Comparison of ENCODE assay signal across 16 cellular contexts in genomic region chr5:66518052-66518451, GRCh38.
DNase-seq lines count a peak whose midpoint lies in the region; ATAC-seq and TF ChIP-seq lines count a peak whose summit lies in the region.
"Had no signal": no experiment of that assay in that cellular context is flagged by ENCODE, and none has a peak within 500 bp of the region (broad histone marks: within the 10 kb centered on the region; RNA-seq: fewer than 3 reads in every experiment).

No MANE protein-coding gene starts in this region.

- no peak overlapping the region for H3K4me3 Mint-ChIP-seq in endodermal cell
- H3K4me3 Mint-ChIP-seq: CD4-positive, alpha-beta T cell; HFFc6 had no signal

- peaks cover 7% of the 10 kb centered on the region for H3K27me3 Mint-ChIP-seq in endodermal cell (ENCODE audit: insufficient read depth)
- H3K27me3 Mint-ChIP-seq: CD4-positive, alpha-beta T cell had no signal

- no peak overlapping the region for H3K4me2 ChIP-seq in trophoblast cell (ENCODE audit: low read length)

- no peak for TF ChIP-seq POLR2A in uterus (IDR thresholded peaks at IDR 0.05)

- no peak overlapping the region for H3K23ac ChIP-seq in trophoblast cell (ENCODE audit: low read length)

- H3K36me3 Mint-ChIP-seq in endodermal cell (ENCODE audit: low read depth) = peaks cover 4% of the 10 kb centered on the region

- H3K9me3 Mint-ChIP-seq in endodermal cell = peaks cover 25% of the 10 kb centered on the region

- H4K12ac ChIP-seq in trophoblast cell (ENCODE audit: low read depth, low read length) = no peak overlapping the region

- peaks cover 6% of the 10 kb centered on the region; the same call in 1 of the 2 replicates for H3K9me3 ChIP-seq in SK-N-MC (ENCODE audit: low read depth, low read length)
- peaks cover 37% of the 10 kb centered on the region for H3K9me3 ChIP-seq in endodermal cell (ENCODE audit: control insufficient read depth, low read length)
- H3K9me3 ChIP-seq in lower lobe of right lung = peaks cover 4% of the 10 kb centered on the region
- no peaks in the 10 kb centered on the region for H3K9me3 ChIP-seq in trophoblast cell (ENCODE audit: insufficient read depth, low read depth, low read length)
- no peaks in the 10 kb centered on the region for H3K9me3 ChIP-seq in uterus

- 90% methylated on average over 3 of the region's 3 CpGs; no CpG with 5 or more reads in 1 of the 2 experiments for WGBS in endodermal cell (ENCODE audit: insufficient coverage in 1 of 2, insufficient read length in 1 of 2), 2 experiments
- WGBS in trophoblast cell (ENCODE audit: extremely low coverage, insufficient coverage, insufficient read length) = no CpG with 5 or more reads among the region's 3 CpGs

- H3K79me2 ChIP-seq in trophoblast cell (ENCODE audit: control insufficient read depth, insufficient read depth, low read length, poor library complexity) = no peaks in the 10 kb centered on the region

- H2AFZ ChIP-seq in trophoblast cell (ENCODE audit: insufficient read depth, low read length, poor library complexity) = no peak overlapping the region

- H3K18ac ChIP-seq in trophoblast cell (ENCODE audit: low read length) = no peak overlapping the region

- no peaks in the 10 kb centered on the region for H3K79me1 ChIP-seq in trophoblast cell (ENCODE audit: low read length)

- intact Hi-C loops in lower lobe of right lung (cut with DNase I) (no loop called here), uterus (cut with DNase I; ENCODE audit: low total_unique reads) (no loop called here)

- H3K14ac ChIP-seq in trophoblast cell (ENCODE audit: low read length) = no peak overlapping the region

- no peak overlapping the region for H3K27ac Mint-ChIP-seq in endodermal cell
- H3K27ac Mint-ChIP-seq: CD4-positive, alpha-beta T cell; HFFc6 had no signal

- DNase-seq in SK-N-MC (ENCODE audit: low read depth, low spot score) = no peak
- no peak for DNase-seq in endodermal cell
- DNase-seq in lower lobe of right lung = no peak
- DNase-seq in trophoblast cell = peak; percentile 16 to 76
- DNase-seq in NCI-H2081 (lab: John Stamatoyannopoulos, UW) = no peak
- DNase-seq in C1 segment of cervical spinal cord (lab: John Stamatoyannopoulos, UW) = no peak
- DNase-seq in uterus = no peak
- DNase-seq: ACHN; CD4-positive, alpha-beta T cell; DMS153; DMS79 treated with DMSO at 0.1 percent for 48 hours; HCEC 1CT; HFFc6 had no signal

- H3K27me3 ChIP-seq in endodermal cell (ENCODE audit: control insufficient read depth, insufficient read depth, low read length, poor library complexity, severe bottlenecking) (no peaks in the 10 kb centered on the region), lower lobe of right lung (ENCODE audit: low read depth) (no peaks in the 10 kb centered on the region), trophoblast cell (ENCODE audit: insufficient read depth, low read length) (no peaks in the 10 kb centered on the region), uterus (no peaks in the 10 kb centered on the region)
- H3K27me3 ChIP-seq: BLaER1 treated with 17β-estradiol and CSF1 and Interleukin-3, amounts not matched to agents 10 nM and 100 nM had no signal

- peaks cover 17% of the 10 kb centered on the region for H3K4me1 Mint-ChIP-seq in endodermal cell

- H3K9ac ChIP-seq in SK-N-MC (ENCODE audit: insufficient read length) = no peak overlapping the region
- no peak overlapping the region for H3K9ac ChIP-seq in endodermal cell (ENCODE audit: extremely low read depth, low read length, poor library complexity, severe bottlenecking)
- no peak overlapping the region for H3K9ac ChIP-seq in trophoblast cell (ENCODE audit: low read length)

- H3K36me3 ChIP-seq in SK-N-MC (ENCODE audit: insufficient read depth, low read length) (no peaks in the 10 kb centered on the region), endodermal cell (ENCODE audit: control insufficient read depth, insufficient read depth, low read length) (no peaks in the 10 kb centered on the region), lower lobe of right lung (no peaks in the 10 kb centered on the region), trophoblast cell (ENCODE audit: control insufficient read depth in 1 of 2, insufficient read depth in 2 of 2, low read length in 2 of 2) (no peaks in the 10 kb centered on the region), uterus (no peaks in the 10 kb centered on the region)
- H3K36me3 ChIP-seq: BLaER1 treated with 17β-estradiol and CSF1 and Interleukin-3, amounts not matched to agents 10 nM and 100 nM had no signal

- H3K4me1 ChIP-seq in endodermal cell (ENCODE audit: control insufficient read depth, insufficient read depth, low read length) (peaks cover 4% of the 10 kb centered on the region), lower lobe of right lung (no peaks in the 10 kb centered on the region), trophoblast cell (ENCODE audit: control insufficient read depth in 1 of 2, insufficient read depth in 2 of 2, low read length in 2 of 2) (no peaks in the 10 kb centered on the region), uterus (no peaks in the 10 kb centered on the region)

- no peak overlapping the region for H2BK5ac ChIP-seq in trophoblast cell (ENCODE audit: low read depth, low read length, poor library complexity)

- no peak overlapping the region for H3K4me3 ChIP-seq in SK-N-MC
- peak overlapping the region; percentile 6 for H3K4me3 ChIP-seq in endodermal cell (ENCODE audit: low read length)
- no peak overlapping the region for H3K4me3 ChIP-seq in lower lobe of right lung
- H3K4me3 ChIP-seq in trophoblast cell (ENCODE audit: low read depth, low read length) = no peak overlapping the region
- no peak overlapping the region for H3K4me3 ChIP-seq in uterus
- H3K4me3 ChIP-seq: BLaER1 treated with 17β-estradiol and CSF1 and Interleukin-3, amounts not matched to agents 10 nM and 100 nM had no signal

- no peak overlapping the region for H4K91ac ChIP-seq in trophoblast cell (ENCODE audit: low read depth, low read length)

- no peak overlapping the region for H4K8ac ChIP-seq in trophoblast cell (ENCODE audit: low read depth, low read length)

- no peak overlapping the region for H2BK12ac ChIP-seq in trophoblast cell (ENCODE audit: low read length)

- H2BK120ac ChIP-seq in trophoblast cell (ENCODE audit: insufficient read depth, low read length, poor library complexity) = no peak overlapping the region

- TF ChIP-seq CTCF in endodermal cell (conservative IDR thresholded peaks at IDR 0.05) (no peak), lower lobe of right lung (IDR thresholded peaks at IDR 0.05) (no peak), uterus (IDR thresholded peaks at IDR 0.05) (no peak)

- ATAC-seq in lower lobe of right lung (peak in 1 of 2 donors; percentile 38), GM19455 (IDR thresholded peaks at IDR 0.05; ENCODE audit: unreplicated experiment) (no peak)
- ATAC-seq: HepG2 had no signal

- H3K27ac ChIP-seq in SK-N-MC = peak overlapping the region; percentile 85; the same call in 1 of the 2 replicates
- no peak overlapping the region for H3K27ac ChIP-seq in endodermal cell (ENCODE audit: low read depth, low read length)
- peak overlapping the region; percentile 50 for H3K27ac ChIP-seq in lower lobe of right lung
- H3K27ac ChIP-seq in trophoblast cell (ENCODE audit: low read depth, low read length) = no peak overlapping the region
- no peak overlapping the region for H3K27ac ChIP-seq in uterus
- H3K27ac ChIP-seq: BLaER1 treated with 17β-estradiol and CSF1 and Interleukin-3, amounts not matched to agents 10 nM and 100 nM had no signal

- H2AK5ac ChIP-seq in trophoblast cell (ENCODE audit: low read length) = no peak overlapping the region

- no peak overlapping the region for H3K4ac ChIP-seq in trophoblast cell (ENCODE audit: low read depth, low read length)

Comparison
In these comparisons a context has a peak if more than half of its experiments do, and no peak if none do; other contexts are left out.
1. DNase-seq: peak in trophoblast cell (2 of 2); none in SK-N-MC (single experiment), endodermal cell (single experiment), lower lobe of right lung (single experiment), NCI-H2081 (0 of 2), C1 segment of cervical spinal cord (0 of 14) and uterus (0 of 2).
2. H3K27ac ChIP-seq: peak in SK-N-MC (single experiment) and lower lobe of right lung (single experiment); none in endodermal cell (single experiment), trophoblast cell (single experiment) and uterus (0 of 2).